In the genomic region with DNA sequence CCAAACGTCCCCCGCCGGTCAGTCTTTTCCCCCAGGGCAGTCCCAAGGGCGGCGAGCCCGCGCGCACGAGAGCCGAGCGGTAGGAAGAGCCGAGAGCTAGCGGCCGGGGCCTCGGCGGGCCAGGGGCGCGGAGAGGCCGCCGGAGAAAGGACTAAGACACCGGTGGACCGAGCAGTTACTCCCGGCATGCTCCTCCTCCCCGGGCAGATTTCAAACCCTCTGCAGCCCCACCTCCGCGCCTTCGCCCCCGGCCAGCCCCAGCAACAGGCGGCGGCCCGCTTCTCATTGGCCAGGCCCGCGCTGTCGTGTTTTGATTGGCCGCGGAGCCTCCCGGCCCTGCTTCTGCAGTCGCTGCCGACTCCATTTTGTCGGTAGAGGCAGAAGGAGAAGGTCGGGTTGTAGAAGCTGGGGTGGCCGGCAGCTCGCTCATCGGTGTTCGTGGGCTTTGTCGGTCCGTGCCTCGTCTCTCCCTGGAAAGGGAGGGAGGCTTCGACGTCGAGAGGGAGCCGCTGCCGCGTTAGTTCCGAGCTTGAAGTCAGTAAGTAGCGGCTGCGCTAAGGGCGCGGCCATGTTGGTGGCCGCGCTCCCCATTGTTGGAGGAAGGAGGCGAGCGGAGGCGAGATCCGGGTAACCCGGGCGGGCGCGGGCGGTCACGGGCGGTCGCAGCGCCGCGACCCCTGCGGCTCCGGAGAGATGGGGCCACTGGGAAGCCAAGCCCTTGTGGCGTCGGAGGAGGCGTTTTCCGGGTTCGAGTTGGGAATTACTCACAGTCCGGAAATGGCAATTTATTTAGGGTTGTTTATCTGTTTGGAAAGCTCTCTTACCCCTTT, we compare ENCODE assay signal across 1 cellular context.
TF ChIP-seq lines count a peak whose summit lies in the region.

A gene with protein sequence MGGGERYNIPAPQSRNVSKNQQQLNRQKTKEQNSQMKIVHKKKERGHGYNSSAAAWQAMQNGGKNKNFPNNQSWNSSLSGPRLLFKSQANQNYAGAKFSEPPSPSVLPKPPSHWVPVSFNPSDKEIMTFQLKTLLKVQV (plus strand): TSS at position 368 of the 830 bp plus-strand sequence. CDS start 1,630 bp downstream, outside the sequence.

TF ChIP-seq in HepG2, 621 proteins besides CTCF, POLR2A, EP300 and RAD21 (continued from another document and continues in another):
- TF ChIP-seq, protein P1, sequence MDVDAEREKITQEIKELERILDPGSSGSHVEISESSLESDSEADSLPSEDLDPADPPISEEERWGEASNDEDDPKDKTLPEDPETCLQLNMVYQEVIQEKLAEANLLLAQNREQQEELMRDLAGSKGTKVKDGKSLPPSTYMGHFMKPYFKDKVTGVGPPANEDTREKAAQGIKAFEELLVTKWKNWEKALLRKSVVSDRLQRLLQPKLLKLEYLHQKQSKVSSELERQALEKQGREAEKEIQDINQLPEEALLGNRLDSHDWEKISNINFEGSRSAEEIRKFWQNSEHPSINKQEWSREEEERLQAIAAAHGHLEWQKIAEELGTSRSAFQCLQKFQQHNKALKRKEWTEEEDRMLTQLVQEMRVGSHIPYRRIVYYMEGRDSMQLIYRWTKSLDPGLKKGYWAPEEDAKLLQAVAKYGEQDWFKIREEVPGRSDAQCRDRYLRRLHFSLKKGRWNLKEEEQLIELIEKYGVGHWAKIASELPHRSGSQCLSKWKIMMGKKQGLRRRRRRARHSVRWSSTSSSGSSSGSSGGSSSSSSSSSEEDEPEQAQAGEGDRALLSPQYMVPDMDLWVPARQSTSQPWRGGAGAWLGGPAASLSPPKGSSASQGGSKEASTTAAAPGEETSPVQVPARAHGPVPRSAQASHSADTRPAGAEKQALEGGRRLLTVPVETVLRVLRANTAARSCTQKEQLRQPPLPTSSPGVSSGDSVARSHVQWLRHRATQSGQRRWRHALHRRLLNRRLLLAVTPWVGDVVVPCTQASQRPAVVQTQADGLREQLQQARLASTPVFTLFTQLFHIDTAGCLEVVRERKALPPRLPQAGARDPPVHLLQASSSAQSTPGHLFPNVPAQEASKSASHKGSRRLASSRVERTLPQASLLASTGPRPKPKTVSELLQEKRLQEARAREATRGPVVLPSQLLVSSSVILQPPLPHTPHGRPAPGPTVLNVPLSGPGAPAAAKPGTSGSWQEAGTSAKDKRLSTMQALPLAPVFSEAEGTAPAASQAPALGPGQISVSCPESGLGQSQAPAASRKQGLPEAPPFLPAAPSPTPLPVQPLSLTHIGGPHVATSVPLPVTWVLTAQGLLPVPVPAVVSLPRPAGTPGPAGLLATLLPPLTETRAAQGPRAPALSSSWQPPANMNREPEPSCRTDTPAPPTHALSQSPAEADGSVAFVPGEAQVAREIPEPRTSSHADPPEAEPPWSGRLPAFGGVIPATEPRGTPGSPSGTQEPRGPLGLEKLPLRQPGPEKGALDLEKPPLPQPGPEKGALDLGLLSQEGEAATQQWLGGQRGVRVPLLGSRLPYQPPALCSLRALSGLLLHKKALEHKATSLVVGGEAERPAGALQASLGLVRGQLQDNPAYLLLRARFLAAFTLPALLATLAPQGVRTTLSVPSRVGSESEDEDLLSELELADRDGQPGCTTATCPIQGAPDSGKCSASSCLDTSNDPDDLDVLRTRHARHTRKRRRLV (CRISPR knock-in tag; IDR thresholded peaks at IDR 0.05) = peak; percentile 28; the same call in 1 of the 2 replicates
- peak; percentile 94 for TF ChIP-seq HOXA3 (CRISPR knock-in tag; IDR thresholded peaks at IDR 0.05)
- TF ChIP-seq ZNF816 (CRISPR knock-in tag; IDR thresholded peaks at IDR 0.05; ENCODE audit: borderline replicate concordance) = 0 out of 2 replicates have a peak, but pooled peaks have one; percentile 31
- no peak for TF ChIP-seq ZNF841 (CRISPR knock-in tag; IDR thresholded peaks at IDR 0.05; ENCODE audit: borderline replicate concordance)
- peak; percentile 40; the same call in 1 of the 2 replicates for TF ChIP-seq TMF1 (CRISPR knock-in tag; IDR thresholded peaks at IDR 0.05; ENCODE audit: low read depth)
- TF ChIP-seq KAT8 (CRISPR knock-in tag; IDR thresholded peaks at IDR 0.05) = peak; percentile 92
- TF ChIP-seq FOXM1 (CRISPR knock-in tag; IDR thresholded peaks at IDR 0.05) = no peak
- TF ChIP-seq SP4 (CRISPR knock-in tag; IDR thresholded peaks at IDR 0.05) = peak; percentile 75
- TF ChIP-seq, protein P2, sequence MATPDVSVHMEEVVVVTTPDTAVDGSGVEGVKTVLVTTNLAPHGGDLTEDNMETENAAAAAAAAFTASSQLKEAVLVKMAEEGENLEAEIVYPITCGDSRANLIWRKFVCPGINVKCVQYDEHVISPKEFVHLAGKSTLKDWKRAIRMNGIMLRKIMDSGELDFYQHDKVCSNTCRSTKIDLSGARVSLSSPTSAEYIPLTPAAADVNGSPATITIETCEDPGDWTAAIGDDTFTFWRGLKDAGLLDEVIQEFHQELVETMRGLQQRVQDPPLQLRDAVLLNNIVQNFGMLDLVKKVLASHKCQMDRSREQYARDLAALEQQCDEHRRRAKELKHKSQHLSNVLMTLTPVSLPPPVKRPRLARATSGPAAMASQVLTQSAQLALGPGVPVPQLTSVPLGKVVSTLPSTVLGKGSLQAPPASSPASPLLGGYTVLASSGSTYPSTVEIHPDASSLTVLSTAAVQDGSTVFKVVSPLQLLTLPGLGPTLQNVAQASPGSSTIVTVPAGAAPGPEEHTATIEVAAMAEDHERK (CRISPR knock-in tag; IDR thresholded peaks at IDR 0.05; ENCODE audit: low read depth) = no peak
- TF ChIP-seq RNF2 (conservative IDR thresholded peaks at IDR 0.05; ENCODE audit: low read depth) = 0 out of 2 replicates have a peak, but pooled peaks have one; percentile 22
- no peak for TF ChIP-seq SUZ12 (IDR thresholded peaks at IDR 0.05; ENCODE audit: low read depth, low read length)
- TF ChIP-seq ZNF775 (CRISPR knock-in tag; IDR thresholded peaks at IDR 0.05; ENCODE audit: borderline replicate concordance) = no peak
- TF ChIP-seq FOXJ3 (CRISPR knock-in tag; IDR thresholded peaks at IDR 0.05; ENCODE audit: borderline replicate concordance) = no peak
- peak; percentile 5; the same call in 1 of the 2 replicates for TF ChIP-seq ZNF788 (CRISPR knock-in tag; IDR thresholded peaks at IDR 0.05; ENCODE audit: borderline replicate concordance)
- peak; percentile 52 for TF ChIP-seq GATAD2A (CRISPR knock-in tag; IDR thresholded peaks at IDR 0.05)
- peak; percentile 87 for TF ChIP-seq BRCA1 (CRISPR knock-in tag; IDR thresholded peaks at IDR 0.05)
- TF ChIP-seq ZNF577 (CRISPR knock-in tag; IDR thresholded peaks at IDR 0.05; ENCODE audit: borderline replicate concordance, low read depth) = no peak
- TF ChIP-seq IKZF1 (IDR thresholded peaks at IDR 0.05) = no peak
- 0 out of 2 replicates have a peak, but pooled peaks have one; percentile 7 for TF ChIP-seq ZNF557 (CRISPR knock-in tag; IDR thresholded peaks at IDR 0.05)
- TF ChIP-seq ZNF432 (CRISPR knock-in tag; IDR thresholded peaks at IDR 0.05; ENCODE audit: borderline replicate concordance) = no peak
- TF ChIP-seq SIN3A (IDR thresholded peaks at IDR 0.05; ENCODE audit: borderline replicate concordance, low read depth, low read length) = peak; percentile 39; the same call in 1 of the 2 replicates
- no peak for TF ChIP-seq NBN (conservative IDR thresholded peaks at IDR 0.05)
- peak; percentile 15; the same call in 1 of the 2 replicates for TF ChIP-seq REL (CRISPR knock-in tag; conservative IDR thresholded peaks at IDR 0.05)
- no peak for TF ChIP-seq SMAD9 (CRISPR knock-in tag; IDR thresholded peaks at IDR 0.05)
- TF ChIP-seq PRPF4 (IDR thresholded peaks at IDR 0.05; ENCODE audit: low read depth, low read length, poor library complexity, severe bottlenecking) = no peak
- no peak for TF ChIP-seq U2AF2 (IDR thresholded peaks at IDR 0.05; ENCODE audit: low read depth, low read length)
- TF ChIP-seq ZNF737 (CRISPR knock-in tag; IDR thresholded peaks at IDR 0.05; ENCODE audit: borderline replicate concordance) = no peak
- TF ChIP-seq, protein P3, sequence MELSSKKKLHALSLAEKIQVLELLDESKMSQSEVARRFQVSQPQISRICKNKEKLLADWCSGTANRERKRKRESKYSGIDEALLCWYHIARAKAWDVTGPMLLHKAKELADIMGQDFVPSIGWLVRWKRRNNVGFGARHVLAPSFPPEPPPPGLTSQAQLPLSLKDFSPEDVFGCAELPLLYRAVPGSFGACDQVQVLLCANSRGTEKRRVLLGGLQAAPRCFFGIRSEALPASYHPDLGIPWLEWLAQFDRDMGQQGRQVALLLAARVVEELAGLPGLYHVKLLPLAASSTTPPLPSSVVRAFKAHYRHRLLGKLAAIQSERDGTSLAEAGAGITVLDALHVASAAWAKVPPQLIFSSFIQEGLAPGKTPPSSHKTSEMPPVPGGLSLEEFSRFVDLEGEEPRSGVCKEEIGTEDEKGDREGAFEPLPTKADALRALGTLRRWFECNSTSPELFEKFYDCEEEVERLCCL (CRISPR knock-in tag; IDR thresholded peaks at IDR 0.05; ENCODE audit: borderline replicate concordance) = no peak
- TF ChIP-seq ZNF510 (CRISPR knock-in tag; IDR thresholded peaks at IDR 0.05; ENCODE audit: low read depth) = peak; percentile 88; the same call in 1 of the 2 replicates
- TF ChIP-seq SOX13 (IDR thresholded peaks at IDR 0.05) = no peak; the same call in 1 of the 2 replicates
- peak in 1 of 2 experiments; percentile 30; a peak in 2 of 4 replicates for TF ChIP-seq SOX13 (CRISPR knock-in tag; conservative IDR thresholded peaks at IDR 0.05 in 1 of 2, IDR thresholded peaks at IDR 0.05 in 1 of 2)
- peak; percentile 81 for TF ChIP-seq ZMYM4 (CRISPR knock-in tag; IDR thresholded peaks at IDR 0.05)
- TF ChIP-seq ZNF569 (CRISPR knock-in tag; IDR thresholded peaks at IDR 0.05; ENCODE audit: borderline replicate concordance) = no peak
- peak; percentile 97 for TF ChIP-seq YY1 (IDR thresholded peaks at IDR 0.05; ENCODE audit: insufficient read depth, insufficient replicate concordance, low read depth, low read length)
- TF ChIP-seq ZNF180 (CRISPR knock-in tag; IDR thresholded peaks at IDR 0.05; ENCODE audit: borderline replicate concordance, low read depth) = no peak
- no peak for TF ChIP-seq ZNF615 (CRISPR knock-in tag; IDR thresholded peaks at IDR 0.05; ENCODE audit: borderline replicate concordance)
- TF ChIP-seq, protein P4, sequence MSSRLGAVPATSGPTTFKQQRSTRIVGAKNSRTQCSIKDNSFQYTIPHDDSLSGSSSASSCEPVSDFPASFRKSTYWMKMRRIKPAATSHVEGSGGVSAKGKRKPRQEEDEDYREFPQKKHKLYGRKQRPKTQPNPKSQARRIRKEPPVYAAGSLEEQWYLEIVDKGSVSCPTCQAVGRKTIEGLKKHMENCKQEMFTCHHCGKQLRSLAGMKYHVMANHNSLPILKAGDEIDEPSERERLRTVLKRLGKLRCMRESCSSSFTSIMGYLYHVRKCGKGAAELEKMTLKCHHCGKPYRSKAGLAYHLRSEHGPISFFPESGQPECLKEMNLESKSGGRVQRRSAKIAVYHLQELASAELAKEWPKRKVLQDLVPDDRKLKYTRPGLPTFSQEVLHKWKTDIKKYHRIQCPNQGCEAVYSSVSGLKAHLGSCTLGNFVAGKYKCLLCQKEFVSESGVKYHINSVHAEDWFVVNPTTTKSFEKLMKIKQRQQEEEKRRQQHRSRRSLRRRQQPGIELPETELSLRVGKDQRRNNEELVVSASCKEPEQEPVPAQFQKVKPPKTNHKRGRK (CRISPR knock-in tag; IDR thresholded peaks at IDR 0.05) = no peak
- TF ChIP-seq, protein P5, sequence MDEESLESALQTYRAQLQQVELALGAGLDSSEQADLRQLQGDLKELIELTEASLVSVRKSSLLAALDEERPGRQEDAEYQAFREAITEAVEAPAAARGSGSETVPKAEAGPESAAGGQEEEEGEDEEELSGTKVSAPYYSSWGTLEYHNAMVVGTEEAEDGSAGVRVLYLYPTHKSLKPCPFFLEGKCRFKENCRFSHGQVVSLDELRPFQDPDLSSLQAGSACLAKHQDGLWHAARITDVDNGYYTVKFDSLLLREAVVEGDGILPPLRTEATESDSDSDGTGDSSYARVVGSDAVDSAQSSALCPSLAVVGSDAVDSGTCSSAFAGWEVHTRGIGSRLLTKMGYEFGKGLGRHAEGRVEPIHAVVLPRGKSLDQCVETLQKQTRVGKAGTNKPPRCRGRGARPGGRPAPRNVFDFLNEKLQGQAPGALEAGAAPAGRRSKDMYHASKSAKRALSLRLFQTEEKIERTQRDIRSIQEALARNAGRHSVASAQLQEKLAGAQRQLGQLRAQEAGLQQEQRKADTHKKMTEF (CRISPR knock-in tag; IDR thresholded peaks at IDR 0.05) = peak; percentile 90
- TF ChIP-seq CENPX (CRISPR knock-in tag; IDR thresholded peaks at IDR 0.05) = no peak
- peak; percentile 79 for TF ChIP-seq HINFP (CRISPR knock-in tag; IDR thresholded peaks at IDR 0.05; ENCODE audit: low read depth)
- TF ChIP-seq RBFOX2 (IDR thresholded peaks at IDR 0.05; ENCODE audit: low read depth, low read length) = peak; percentile 99
- TF ChIP-seq KDM5A (IDR thresholded peaks at IDR 0.05; ENCODE audit: borderline replicate concordance, low read length) = peak; percentile 72
- no peak for TF ChIP-seq NCOR1 (IDR thresholded peaks at IDR 0.05; ENCODE audit: borderline replicate concordance, low read length)
- peak; percentile 51 for TF ChIP-seq ETV5 (CRISPR knock-in tag; IDR thresholded peaks at IDR 0.05; ENCODE audit: borderline replicate concordance)
- no peak for TF ChIP-seq CC2D1A (CRISPR knock-in tag; IDR thresholded peaks at IDR 0.05)
- 0 out of 2 replicates have a peak, but pooled peaks have one; percentile 15 for TF ChIP-seq NFE2 (CRISPR knock-in tag; IDR thresholded peaks at IDR 0.05)
- no peak; the same call in 1 of the 2 replicates for TF ChIP-seq ZBTB43 (CRISPR knock-in tag; conservative IDR thresholded peaks at IDR 0.05)
- peak; percentile 92 for TF ChIP-seq SNAPC2 (CRISPR knock-in tag; IDR thresholded peaks at IDR 0.05)
- no peak for TF ChIP-seq ZSCAN20 (CRISPR knock-in tag; IDR thresholded peaks at IDR 0.05; ENCODE audit: borderline replicate concordance)
- no peak for TF ChIP-seq ZNF749 (CRISPR knock-in tag; IDR thresholded peaks at IDR 0.05; ENCODE audit: borderline replicate concordance)
- TF ChIP-seq, protein P6, sequence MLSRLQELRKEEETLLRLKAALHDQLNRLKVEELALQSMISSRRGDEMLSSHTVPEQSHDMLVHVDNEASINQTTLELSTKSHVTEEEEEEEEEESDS (CRISPR knock-in tag; IDR thresholded peaks at IDR 0.05; ENCODE audit: borderline replicate concordance) = 0 out of 2 replicates have a peak, but pooled peaks have one; percentile 10
- TF ChIP-seq MBNL3 (CRISPR knock-in tag; conservative IDR thresholded peaks at IDR 0.05) = no peak
